Comparison of ENCODE assay signal across 1 cellular context in the genomic region with DNA sequence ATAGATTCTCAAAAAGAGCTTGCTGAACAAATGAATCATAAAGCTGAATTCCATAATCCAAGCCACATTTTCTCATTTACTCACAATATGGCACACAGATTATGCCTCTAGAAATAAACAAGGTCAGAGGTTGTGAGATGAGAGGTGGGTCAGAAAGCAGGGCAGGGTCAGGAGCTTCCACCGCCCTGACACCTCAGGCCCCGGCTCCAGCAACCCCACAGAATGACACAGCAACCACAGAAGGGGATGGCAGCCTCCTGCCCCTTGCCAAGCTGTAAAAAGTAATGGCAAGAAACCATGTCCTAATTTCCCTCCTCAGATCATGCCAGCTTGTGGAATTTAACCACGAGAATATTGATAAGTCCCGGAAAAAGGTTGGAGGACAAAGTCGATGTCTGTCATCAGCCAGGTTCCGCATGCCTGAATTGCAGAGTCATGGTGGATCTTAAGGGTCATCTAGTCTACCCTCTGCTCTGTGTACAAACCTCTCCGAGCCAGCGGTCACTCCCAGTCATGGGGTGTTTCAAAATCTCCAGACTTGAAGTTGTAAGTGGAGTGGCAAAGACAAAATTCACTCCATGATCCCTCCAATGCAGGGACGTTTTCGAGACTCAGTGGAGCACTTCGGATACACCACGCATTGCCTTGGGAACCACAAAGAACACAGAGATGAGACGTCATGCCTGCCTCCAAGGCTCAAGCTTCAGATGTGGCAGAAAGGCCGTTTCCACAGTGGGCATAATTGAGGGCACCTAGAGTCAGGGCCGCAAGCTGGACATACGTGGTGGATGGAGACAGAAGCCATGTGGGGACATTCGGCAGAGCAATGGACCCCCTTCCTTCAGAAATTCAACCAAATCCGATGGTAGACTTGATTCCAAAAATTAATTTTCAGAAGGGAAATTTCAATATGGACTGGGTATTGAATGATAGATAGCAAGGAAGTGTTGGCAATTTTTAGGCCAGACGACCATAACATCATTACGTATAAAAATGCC.
TF ChIP-seq lines count a peak whose summit lies in the region.

No MANE protein-coding gene starts in this region.

TF ChIP-seq in HepG2, 621 proteins besides CTCF, POLR2A, EP300 and RAD21 (continued from another document and continues in another):
- TF ChIP-seq SOX13 (IDR thresholded peaks at IDR 0.05) (no peak), SOX13 (CRISPR knock-in tag; conservative IDR thresholded peaks at IDR 0.05 in 1 of 2, IDR thresholded peaks at IDR 0.05 in 1 of 2) (peak in 1 of 2 experiments; percentile 47; a peak in 1 of 4 replicates), ZNF883 (CRISPR knock-in tag; IDR thresholded peaks at IDR 0.05; ENCODE audit: not compliant biosample characterization) (no peak), BRCA1 (CRISPR knock-in tag; IDR thresholded peaks at IDR 0.05) (no peak), ATRX (CRISPR knock-in tag; IDR thresholded peaks at IDR 0.05; ENCODE audit: borderline replicate concordance) (no peak), ZKSCAN1 (IDR thresholded peaks at IDR 0.05; ENCODE audit: low read length) (no peak), CBX5 (CRISPR knock-in tag; IDR thresholded peaks at IDR 0.05; ENCODE audit: borderline replicate concordance) (no peak; the same call in 1 of the 2 replicates), NFKB2 (CRISPR knock-in tag; IDR thresholded peaks at IDR 0.05; ENCODE audit: borderline replicate concordance) (no peak), MIER2 (CRISPR knock-in tag; IDR thresholded peaks at IDR 0.05) (no peak), U2AF1 (optimal IDR thresholded peaks at IDR 0.05; ENCODE audit: low read depth, low read length) (no peak), RELA (CRISPR knock-in tag; IDR thresholded peaks at IDR 0.05) (peak; percentile 17; the same call in 1 of the 2 replicates), FOXK1 (CRISPR knock-in tag; IDR thresholded peaks at IDR 0.05; ENCODE audit: borderline replicate concordance, low read depth) (peak; percentile 65; the same call in 1 of the 2 replicates), ZNF382 (CRISPR knock-in tag; IDR thresholded peaks at IDR 0.05; ENCODE audit: borderline replicate concordance) (no peak), ZBTB42 (CRISPR knock-in tag; IDR thresholded peaks at IDR 0.05) (no peak), CHD4 (IDR thresholded peaks at IDR 0.05; ENCODE audit: borderline replicate concordance, low read length) (no peak), CENPX (CRISPR knock-in tag; IDR thresholded peaks at IDR 0.05) (no peak), ZNF121 (CRISPR knock-in tag; IDR thresholded peaks at IDR 0.05) (no peak), IKZF4 (CRISPR knock-in tag; IDR thresholded peaks at IDR 0.05; ENCODE audit: borderline replicate concordance, low read depth, not compliant biosample characterization) (no peak), ZNF766 (CRISPR knock-in tag; IDR thresholded peaks at IDR 0.05; ENCODE audit: borderline replicate concordance) (no peak), NCOA5 (CRISPR knock-in tag; IDR thresholded peaks at IDR 0.05) (no peak), ATM (IDR thresholded peaks at IDR 0.05; ENCODE audit: borderline replicate concordance) (no peak), ZNF878 (CRISPR knock-in tag; IDR thresholded peaks at IDR 0.05) (no peak), MZF1 (CRISPR knock-in tag; IDR thresholded peaks at IDR 0.05; ENCODE audit: borderline replicate concordance) (no peak), GZF1 (CRISPR knock-in tag; IDR thresholded peaks at IDR 0.05) (no peak), SOX5 (CRISPR knock-in tag; IDR thresholded peaks at IDR 0.05; ENCODE audit: borderline replicate concordance) (peak; percentile 61), FIP1L1 (IDR thresholded peaks at IDR 0.05; ENCODE audit: borderline replicate concordance, insufficient read depth, low read depth, low read length) (0 out of 2 replicates have a peak, but pooled peaks have one; percentile 70)
- TF ChIP-seq, protein P1, sequence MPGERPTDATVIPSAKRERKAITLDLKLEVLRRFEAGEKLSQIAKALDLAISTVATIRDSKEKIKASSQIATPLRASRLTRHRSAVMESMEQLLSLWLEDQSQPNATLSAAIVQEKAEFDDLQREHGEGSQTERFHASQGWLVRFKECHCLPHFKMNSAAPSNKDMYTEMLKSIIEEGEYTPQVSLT (CRISPR knock-in tag; IDR thresholded peaks at IDR 0.05; ENCODE audit: borderline replicate concordance, low read depth) = no peak
- TF ChIP-seq, protein P2, sequence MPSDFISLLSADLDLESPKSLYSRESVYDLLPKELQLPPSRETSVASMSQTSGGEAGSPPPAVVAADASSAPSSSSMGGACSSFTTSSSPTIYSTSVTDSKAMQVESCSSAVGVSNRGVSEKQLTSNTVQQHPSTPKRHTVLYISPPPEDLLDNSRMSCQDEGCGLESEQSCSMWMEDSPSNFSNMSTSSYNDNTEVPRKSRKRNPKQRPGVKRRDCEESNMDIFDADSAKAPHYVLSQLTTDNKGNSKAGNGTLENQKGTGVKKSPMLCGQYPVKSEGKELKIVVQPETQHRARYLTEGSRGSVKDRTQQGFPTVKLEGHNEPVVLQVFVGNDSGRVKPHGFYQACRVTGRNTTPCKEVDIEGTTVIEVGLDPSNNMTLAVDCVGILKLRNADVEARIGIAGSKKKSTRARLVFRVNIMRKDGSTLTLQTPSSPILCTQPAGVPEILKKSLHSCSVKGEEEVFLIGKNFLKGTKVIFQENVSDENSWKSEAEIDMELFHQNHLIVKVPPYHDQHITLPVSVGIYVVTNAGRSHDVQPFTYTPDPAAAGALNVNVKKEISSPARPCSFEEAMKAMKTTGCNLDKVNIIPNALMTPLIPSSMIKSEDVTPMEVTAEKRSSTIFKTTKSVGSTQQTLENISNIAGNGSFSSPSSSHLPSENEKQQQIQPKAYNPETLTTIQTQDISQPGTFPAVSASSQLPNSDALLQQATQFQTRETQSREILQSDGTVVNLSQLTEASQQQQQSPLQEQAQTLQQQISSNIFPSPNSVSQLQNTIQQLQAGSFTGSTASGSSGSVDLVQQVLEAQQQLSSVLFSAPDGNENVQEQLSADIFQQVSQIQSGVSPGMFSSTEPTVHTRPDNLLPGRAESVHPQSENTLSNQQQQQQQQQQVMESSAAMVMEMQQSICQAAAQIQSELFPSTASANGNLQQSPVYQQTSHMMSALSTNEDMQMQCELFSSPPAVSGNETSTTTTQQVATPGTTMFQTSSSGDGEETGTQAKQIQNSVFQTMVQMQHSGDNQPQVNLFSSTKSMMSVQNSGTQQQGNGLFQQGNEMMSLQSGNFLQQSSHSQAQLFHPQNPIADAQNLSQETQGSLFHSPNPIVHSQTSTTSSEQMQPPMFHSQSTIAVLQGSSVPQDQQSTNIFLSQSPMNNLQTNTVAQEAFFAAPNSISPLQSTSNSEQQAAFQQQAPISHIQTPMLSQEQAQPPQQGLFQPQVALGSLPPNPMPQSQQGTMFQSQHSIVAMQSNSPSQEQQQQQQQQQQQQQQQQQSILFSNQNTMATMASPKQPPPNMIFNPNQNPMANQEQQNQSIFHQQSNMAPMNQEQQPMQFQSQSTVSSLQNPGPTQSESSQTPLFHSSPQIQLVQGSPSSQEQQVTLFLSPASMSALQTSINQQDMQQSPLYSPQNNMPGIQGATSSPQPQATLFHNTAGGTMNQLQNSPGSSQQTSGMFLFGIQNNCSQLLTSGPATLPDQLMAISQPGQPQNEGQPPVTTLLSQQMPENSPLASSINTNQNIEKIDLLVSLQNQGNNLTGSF (CRISPR knock-in tag; IDR thresholded peaks at IDR 0.05) = no peak; the same call in 1 of the 2 replicates
- TF ChIP-seq, protein P3, sequence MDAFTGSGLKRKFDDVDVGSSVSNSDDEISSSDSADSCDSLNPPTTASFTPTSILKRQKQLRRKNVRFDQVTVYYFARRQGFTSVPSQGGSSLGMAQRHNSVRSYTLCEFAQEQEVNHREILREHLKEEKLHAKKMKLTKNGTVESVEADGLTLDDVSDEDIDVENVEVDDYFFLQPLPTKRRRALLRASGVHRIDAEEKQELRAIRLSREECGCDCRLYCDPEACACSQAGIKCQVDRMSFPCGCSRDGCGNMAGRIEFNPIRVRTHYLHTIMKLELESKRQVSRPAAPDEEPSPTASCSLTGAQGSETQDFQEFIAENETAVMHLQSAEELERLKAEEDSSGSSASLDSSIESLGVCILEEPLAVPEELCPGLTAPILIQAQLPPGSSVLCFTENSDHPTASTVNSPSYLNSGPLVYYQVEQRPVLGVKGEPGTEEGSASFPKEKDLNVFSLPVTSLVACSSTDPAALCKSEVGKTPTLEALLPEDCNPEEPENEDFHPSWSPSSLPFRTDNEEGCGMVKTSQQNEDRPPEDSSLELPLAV (CRISPR knock-in tag; conservative IDR thresholded peaks at IDR 0.05; ENCODE audit: low read depth) = no peak
- TF ChIP-seq, protein P4, sequence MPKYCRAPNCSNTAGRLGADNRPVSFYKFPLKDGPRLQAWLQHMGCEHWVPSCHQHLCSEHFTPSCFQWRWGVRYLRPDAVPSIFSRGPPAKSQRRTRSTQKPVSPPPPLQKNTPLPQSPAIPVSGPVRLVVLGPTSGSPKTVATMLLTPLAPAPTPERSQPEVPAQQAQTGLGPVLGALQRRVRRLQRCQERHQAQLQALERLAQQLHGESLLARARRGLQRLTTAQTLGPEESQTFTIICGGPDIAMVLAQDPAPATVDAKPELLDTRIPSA (CRISPR knock-in tag; IDR thresholded peaks at IDR 0.05; ENCODE audit: borderline replicate concordance) = no peak
- TF ChIP-seq, protein P5, sequence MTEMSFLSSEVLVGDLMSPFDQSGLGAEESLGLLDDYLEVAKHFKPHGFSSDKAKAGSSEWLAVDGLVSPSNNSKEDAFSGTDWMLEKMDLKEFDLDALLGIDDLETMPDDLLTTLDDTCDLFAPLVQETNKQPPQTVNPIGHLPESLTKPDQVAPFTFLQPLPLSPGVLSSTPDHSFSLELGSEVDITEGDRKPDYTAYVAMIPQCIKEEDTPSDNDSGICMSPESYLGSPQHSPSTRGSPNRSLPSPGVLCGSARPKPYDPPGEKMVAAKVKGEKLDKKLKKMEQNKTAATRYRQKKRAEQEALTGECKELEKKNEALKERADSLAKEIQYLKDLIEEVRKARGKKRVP (CRISPR knock-in tag; IDR thresholded peaks at IDR 0.05) = peak in 1 of 2 experiments; percentile 91; a peak in 2 of 4 replicates
- TF ChIP-seq, protein P6, sequence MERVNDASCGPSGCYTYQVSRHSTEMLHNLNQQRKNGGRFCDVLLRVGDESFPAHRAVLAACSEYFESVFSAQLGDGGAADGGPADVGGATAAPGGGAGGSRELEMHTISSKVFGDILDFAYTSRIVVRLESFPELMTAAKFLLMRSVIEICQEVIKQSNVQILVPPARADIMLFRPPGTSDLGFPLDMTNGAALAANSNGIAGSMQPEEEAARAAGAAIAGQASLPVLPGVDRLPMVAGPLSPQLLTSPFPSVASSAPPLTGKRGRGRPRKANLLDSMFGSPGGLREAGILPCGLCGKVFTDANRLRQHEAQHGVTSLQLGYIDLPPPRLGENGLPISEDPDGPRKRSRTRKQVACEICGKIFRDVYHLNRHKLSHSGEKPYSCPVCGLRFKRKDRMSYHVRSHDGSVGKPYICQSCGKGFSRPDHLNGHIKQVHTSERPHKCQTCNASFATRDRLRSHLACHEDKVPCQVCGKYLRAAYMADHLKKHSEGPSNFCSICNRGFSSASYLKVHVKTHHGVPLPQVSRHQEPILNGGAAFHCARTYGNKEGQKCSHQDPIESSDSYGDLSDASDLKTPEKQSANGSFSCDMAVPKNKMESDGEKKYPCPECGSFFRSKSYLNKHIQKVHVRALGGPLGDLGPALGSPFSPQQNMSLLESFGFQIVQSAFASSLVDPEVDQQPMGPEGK (CRISPR knock-in tag; IDR thresholded peaks at IDR 0.05) = peak; percentile 63
- TF ChIP-seq, protein P7, sequence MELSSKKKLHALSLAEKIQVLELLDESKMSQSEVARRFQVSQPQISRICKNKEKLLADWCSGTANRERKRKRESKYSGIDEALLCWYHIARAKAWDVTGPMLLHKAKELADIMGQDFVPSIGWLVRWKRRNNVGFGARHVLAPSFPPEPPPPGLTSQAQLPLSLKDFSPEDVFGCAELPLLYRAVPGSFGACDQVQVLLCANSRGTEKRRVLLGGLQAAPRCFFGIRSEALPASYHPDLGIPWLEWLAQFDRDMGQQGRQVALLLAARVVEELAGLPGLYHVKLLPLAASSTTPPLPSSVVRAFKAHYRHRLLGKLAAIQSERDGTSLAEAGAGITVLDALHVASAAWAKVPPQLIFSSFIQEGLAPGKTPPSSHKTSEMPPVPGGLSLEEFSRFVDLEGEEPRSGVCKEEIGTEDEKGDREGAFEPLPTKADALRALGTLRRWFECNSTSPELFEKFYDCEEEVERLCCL (CRISPR knock-in tag; IDR thresholded peaks at IDR 0.05; ENCODE audit: borderline replicate concordance) = no peak; the same call in 1 of the 2 replicates
- TF ChIP-seq, protein P8, sequence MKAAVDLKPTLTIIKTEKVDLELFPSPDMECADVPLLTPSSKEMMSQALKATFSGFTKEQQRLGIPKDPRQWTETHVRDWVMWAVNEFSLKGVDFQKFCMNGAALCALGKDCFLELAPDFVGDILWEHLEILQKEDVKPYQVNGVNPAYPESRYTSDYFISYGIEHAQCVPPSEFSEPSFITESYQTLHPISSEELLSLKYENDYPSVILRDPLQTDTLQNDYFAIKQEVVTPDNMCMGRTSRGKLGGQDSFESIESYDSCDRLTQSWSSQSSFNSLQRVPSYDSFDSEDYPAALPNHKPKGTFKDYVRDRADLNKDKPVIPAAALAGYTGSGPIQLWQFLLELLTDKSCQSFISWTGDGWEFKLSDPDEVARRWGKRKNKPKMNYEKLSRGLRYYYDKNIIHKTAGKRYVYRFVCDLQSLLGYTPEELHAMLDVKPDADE (CRISPR knock-in tag; IDR thresholded peaks at IDR 0.05) = no peak
- TF ChIP-seq, protein P9, sequence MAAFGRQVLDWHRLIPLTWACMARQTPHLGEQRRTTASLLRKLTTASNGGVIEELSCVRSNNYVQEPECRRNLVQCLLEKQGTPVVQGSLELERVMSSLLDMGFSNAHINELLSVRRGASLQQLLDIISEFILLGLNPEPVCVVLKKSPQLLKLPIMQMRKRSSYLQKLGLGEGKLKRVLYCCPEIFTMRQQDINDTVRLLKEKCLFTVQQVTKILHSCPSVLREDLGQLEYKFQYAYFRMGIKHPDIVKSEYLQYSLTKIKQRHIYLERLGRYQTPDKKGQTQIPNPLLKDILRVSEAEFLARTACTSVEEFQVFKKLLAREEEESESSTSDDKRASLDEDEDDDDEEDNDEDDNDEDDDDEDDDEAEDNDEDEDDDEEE (CRISPR knock-in tag; IDR thresholded peaks at IDR 0.05) = no peak
- TF ChIP-seq, protein P10, sequence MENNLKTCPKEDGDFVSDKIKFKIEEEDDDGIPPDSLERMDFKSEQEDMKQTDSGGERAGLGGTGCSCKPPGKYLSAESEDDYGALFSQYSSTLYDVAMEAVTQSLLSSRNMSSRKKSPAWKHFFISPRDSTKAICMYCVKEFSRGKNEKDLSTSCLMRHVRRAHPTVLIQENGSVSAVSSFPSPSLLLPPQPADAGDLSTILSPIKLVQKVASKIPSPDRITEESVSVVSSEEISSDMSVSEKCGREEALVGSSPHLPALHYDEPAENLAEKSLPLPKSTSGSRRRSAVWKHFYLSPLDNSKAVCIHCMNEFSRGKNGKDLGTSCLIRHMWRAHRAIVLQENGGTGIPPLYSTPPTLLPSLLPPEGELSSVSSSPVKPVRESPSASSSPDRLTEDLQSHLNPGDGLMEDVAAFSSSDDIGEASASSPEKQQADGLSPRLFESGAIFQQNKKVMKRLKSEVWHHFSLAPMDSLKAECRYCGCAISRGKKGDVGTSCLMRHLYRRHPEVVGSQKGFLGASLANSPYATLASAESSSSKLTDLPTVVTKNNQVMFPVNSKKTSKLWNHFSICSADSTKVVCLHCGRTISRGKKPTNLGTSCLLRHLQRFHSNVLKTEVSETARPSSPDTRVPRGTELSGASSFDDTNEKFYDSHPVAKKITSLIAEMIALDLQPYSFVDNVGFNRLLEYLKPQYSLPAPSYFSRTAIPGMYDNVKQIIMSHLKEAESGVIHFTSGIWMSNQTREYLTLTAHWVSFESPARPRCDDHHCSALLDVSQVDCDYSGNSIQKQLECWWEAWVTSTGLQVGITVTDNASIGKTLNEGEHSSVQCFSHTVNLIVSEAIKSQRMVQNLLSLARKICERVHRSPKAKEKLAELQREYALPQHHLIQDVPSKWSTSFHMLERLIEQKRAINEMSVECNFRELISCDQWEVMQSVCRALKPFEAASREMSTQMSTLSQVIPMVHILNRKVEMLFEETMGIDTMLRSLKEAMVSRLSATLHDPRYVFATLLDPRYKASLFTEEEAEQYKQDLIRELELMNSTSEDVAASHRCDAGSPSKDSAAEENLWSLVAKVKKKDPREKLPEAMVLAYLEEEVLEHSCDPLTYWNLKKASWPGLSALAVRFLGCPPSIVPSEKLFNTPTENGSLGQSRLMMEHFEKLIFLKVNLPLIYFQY (CRISPR knock-in tag; IDR thresholded peaks at IDR 0.05; ENCODE audit: borderline replicate concordance) = no peak
